ENCODE assay signal across 9 cellular contexts in the genomic region with DNA sequence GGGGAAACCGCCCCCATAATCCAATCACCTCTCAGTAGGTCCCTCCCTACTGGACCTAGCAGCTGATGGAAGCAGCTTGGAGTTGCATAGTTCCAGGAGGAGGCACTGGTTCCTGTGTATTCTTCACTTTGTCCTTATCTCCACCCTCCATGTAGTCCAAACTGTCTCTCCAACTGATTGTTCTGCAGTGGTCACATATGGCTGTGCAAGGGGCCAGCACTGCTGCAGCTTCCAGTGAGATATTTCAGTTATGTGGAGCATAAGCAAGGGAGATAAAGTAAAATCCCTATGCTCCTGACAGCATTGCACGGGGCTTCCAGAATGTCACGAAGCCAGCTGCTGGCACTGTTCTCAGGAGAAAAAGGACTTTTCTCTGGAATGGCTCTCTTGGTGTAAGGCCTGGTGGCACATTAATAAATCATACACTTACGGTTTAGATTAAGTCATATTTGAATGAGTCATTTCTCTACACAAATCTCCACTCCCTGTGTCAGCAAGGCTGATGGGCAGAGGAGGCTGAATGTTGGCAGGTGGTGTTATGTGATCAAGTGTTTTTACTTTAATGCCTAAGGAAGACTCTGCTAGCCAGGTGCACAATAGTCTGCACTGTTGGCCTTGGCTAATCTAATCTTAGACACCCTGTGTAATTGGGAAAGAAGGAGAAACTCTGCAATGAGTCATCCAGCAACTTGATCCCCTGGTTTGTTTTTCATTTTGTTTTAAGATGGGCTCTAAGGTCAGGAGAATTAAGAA.
DNase-seq lines count a peak whose midpoint lies in the region; ATAC-seq and TF ChIP-seq lines count a peak whose summit lies in the region.
"Had no signal": no experiment of that assay in that cellular context is flagged by ENCODE, and none has a peak within 500 bp of the region (broad histone marks: within the 10 kb centered on the region; RNA-seq: fewer than 3 reads in every experiment).

No MANE protein-coding gene starts in this region.

- DNase-seq in G401 (ENCODE audit: low spot score) (peak; percentile 10), NCI-H774 (lab: John Stamatoyannopoulos, UW) (peak; percentile 53), nephron progenitor cell (no peak), superior temporal gyrus (ENCODE audit: extremely low spot score) (no peak)
- no peak for DNase-seq in activated T-cell treated with anti-CD3 and anti-CD28 coated beads, Interleukin-2, amount 50 U/mL, for 24 hours
- no peak for DNase-seq in activated T-cell treated with anti-CD3 and anti-CD28 coated beads, Interleukin-2, amount 50 U/mL, for 48 hours
- DNase-seq: EL had no signal

- no peak for TF ChIP-seq CTCF in nephron progenitor cell (IDR thresholded peaks at IDR 0.05)

- peaks cover 4% of the 10 kb centered on the region for H3K9me3 Mint-ChIP-seq in nephron progenitor cell
- peaks cover 3% of the 10 kb centered on the region for H3K9me3 Mint-ChIP-seq in activated T-cell treated with anti-CD3 and anti-CD28 coated beads, Interleukin-2, amount 50 U/mL, for 24 hours

- H3K4me1 Mint-ChIP-seq in nephron progenitor cell: peaks cover 13% of the 10 kb centered on the region
- no peaks in the 10 kb centered on the region for H3K4me1 Mint-ChIP-seq in activated T-cell treated with anti-CD3 and anti-CD28 coated beads, Interleukin-2, amount 50 U/mL, for 24 hours (ENCODE audit: low read depth)

- H3K27me3 Mint-ChIP-seq in nephron progenitor cell (ENCODE audit: low read depth, poor library complexity): no peaks in the 10 kb centered on the region
- H3K27me3 Mint-ChIP-seq in activated T-cell treated with anti-CD3 and anti-CD28 coated beads, Interleukin-2, amount 50 U/mL, for 24 hours: peaks cover 15% of the 10 kb centered on the region

- H3K27ac Mint-ChIP-seq in nephron progenitor cell: peak overlapping the region; percentile 26
- H3K27ac Mint-ChIP-seq in activated T-cell treated with anti-CD3 and anti-CD28 coated beads, Interleukin-2, amount 50 U/mL, for 24 hours: no peak overlapping the region

- H3K36me3 Mint-ChIP-seq in nephron progenitor cell (ENCODE audit: low read depth): no peaks in the 10 kb centered on the region
- no peaks in the 10 kb centered on the region for H3K36me3 Mint-ChIP-seq in activated T-cell treated with anti-CD3 and anti-CD28 coated beads, Interleukin-2, amount 50 U/mL, for 24 hours (ENCODE audit: low read depth)

- no peak overlapping the region for H3K4me3 Mint-ChIP-seq in nephron progenitor cell
- no peak overlapping the region for H3K4me3 Mint-ChIP-seq in activated T-cell treated with anti-CD3 and anti-CD28 coated beads, Interleukin-2, amount 50 U/mL, for 24 hours

- ATAC-seq in esophagus mucosa: peak; percentile 97
- ATAC-seq in GM21717 (IDR thresholded peaks at IDR 0.05; ENCODE audit: unreplicated experiment): no peak

- in situ Hi-C loops in G401 (cut with HindIII; ENCODE audit: low sequenced_read_pairs): no loop called here

Comparison
In these comparisons a context has a peak if more than half of its experiments do, and no peak if none do; other contexts are left out.
1. DNase-seq: peak in G401 (single experiment) and NCI-H774 (single experiment); none in nephron progenitor cell (single experiment), activated T-cell treated with anti-CD3 and anti-CD28 coated beads, Interleukin-2, amount 50 U/mL, for 24 hours (single experiment), activated T-cell treated with anti-CD3 and anti-CD28 coated beads, Interleukin-2, amount 50 U/mL, for 48 hours (0 of 2) and superior temporal gyrus (single experiment).